In genomic region chr10:74855439-74855838, GRCh38 we compare ENCODE assay signal across 14 cellular contexts. TPM values are rescaled to one million over a fixed set of nuclear protein-coding genes. Genes with fewer than 3 reads are reported as not detected.
DNase-seq lines count a peak whose midpoint lies in the region; ATAC-seq lines count a peak whose summit lies in the region.
"Had no signal": no experiment of that assay in that cellular context is flagged by ENCODE, and none has a peak within 500 bp of the region (broad histone marks: within the 10 kb centered on the region; RNA-seq: fewer than 3 reads in every experiment).

No MANE protein-coding gene starts in this region.

- intact Hi-C loops in activated T-helper 2 cell treated with anti-CD3 and anti-CD28 coated beads, Interferon-gamma antibody, Interleukin-2, Interleukin-4, amounts not matched to agents 10 μg/mL and 5 μg/mL and 100 μg/mL, durations not matched to agents 14 hours and 24 hours and 36 hours (cut with micrococcal nuclease), result loop anchor here (2.0 to 10.0 kb wide), 2 partner anchors 29 to 119 kb away; partner anchors contain the start of gene KAT6B
- intact Hi-C loops in naive thymus-derived CD4-positive, alpha-beta T cell (cut with micrococcal nuclease), result no loop called here

- no peak for ATAC-seq in stimulated activated naive CD8-positive, alpha-beta T cell treated with anti-CD3 and anti-CD28 coated beads, Interleukin-15, Interleukin-2, amounts not matched to agents 100 U/mL and 50 U/mL, for 24 hours
- ATAC-seq in naive thymus-derived CD4-positive, alpha-beta T cell, result no peak
- no peak for ATAC-seq in GM21825 (IDR thresholded peaks at IDR 0.05; ENCODE audit: unreplicated experiment)

- H3K4me1 ChIP-seq in naive thymus-derived CD4-positive, alpha-beta T cell (ENCODE audit: control insufficient read depth in 2 of 2, insufficient read depth in 2 of 2, low read length in 2 of 2), result peaks cover 8 to 9% of the 10 kb centered on the region in 2 donors

- POLR2A ChIA-PET in naive thymus-derived CD4-positive, alpha-beta T cell (lab: Charles Lee), result no interaction called here

- H3K9me3 Mint-ChIP-seq in stimulated activated naive CD8-positive, alpha-beta T cell treated with anti-CD3 and anti-CD28 coated beads, Interleukin-15, Interleukin-2, amounts not matched to agents 100 ng/mL and 50 ng/mL, for 24 hours, result no peaks in the 10 kb centered on the region
- H3K9me3 Mint-ChIP-seq in activated T-helper 2 cell treated with anti-CD3 and anti-CD28 coated beads, Interferon-gamma antibody, Interleukin-2, Interleukin-4, amounts not matched to agents 10 μg/mL and 5 μg/mL and 100 μg/mL, durations not matched to agents 14 hours and 24 hours and 36 hours, result peaks cover 7% of the 10 kb centered on the region
- peaks cover 0 to 9% (median 0%) of the 10 kb centered on the region in 11 donors for H3K9me3 Mint-ChIP-seq in naive thymus-derived CD4-positive, alpha-beta T cell

- no peak overlapping the region for H3K27ac ChIP-seq in naive thymus-derived CD4-positive, alpha-beta T cell (ENCODE audit: low read depth, low read length)
- H3K27ac ChIP-seq: KMS-11, SK-N-MC had no signal

- no peak for DNase-seq in stimulated activated naive CD8-positive, alpha-beta T cell treated with anti-CD3 and anti-CD28 coated beads, Interleukin-15, Interleukin-2, amounts not matched to agents 100 U/mL and 50 U/mL, for 24 hours
- no peak for DNase-seq in activated T-helper 2 cell treated with anti-CD3 and anti-CD28 coated beads, Interferon-gamma antibody, Interleukin-2, Interleukin-4, amounts not matched to agents 10 μg/mL and 5 μg/mL and 100 μg/mL, durations not matched to agents 14 hours and 24 hours and 36 hours (ENCODE audit: low spot score)
- no peak for DNase-seq in naive thymus-derived CD4-positive, alpha-beta T cell
- DNase-seq in NCI-H146 treated with DMSO at 0.1 percent for 48 hours (lab: John Stamatoyannopoulos, UW; ENCODE audit: unreplicated experiment) (no peak), NAMALWA (ENCODE audit: low spot score) (no peak), midbrain (lab: John Stamatoyannopoulos, UW) (no peak)
- DNase-seq: NCI-H1436 treated with DMSO at 0.1 percent for 48 hours; NCI-H345; stimulated activated CD4-positive, alpha-beta T cell treated with anti-CD3 and anti-CD28 coated beads, Interleukin-2, amount 100 ng/mL, for 48 hours had no signal

- no peak overlapping the region for H3K4me3 ChIP-seq in naive thymus-derived CD4-positive, alpha-beta T cell (ENCODE audit: low read length)
- H3K4me3 ChIP-seq: heart left ventricle, SK-N-MC had no signal

- no peaks in the 10 kb centered on the region for H3K27me3 ChIP-seq in naive thymus-derived CD4-positive, alpha-beta T cell (ENCODE audit: control insufficient read depth in 2 of 2, insufficient read depth in 2 of 2, low read length in 2 of 2)
- H3K27me3 ChIP-seq: heart left ventricle had no signal

- no peak overlapping the region for H3K4me3 Mint-ChIP-seq in stimulated activated naive CD8-positive, alpha-beta T cell treated with anti-CD3 and anti-CD28 coated beads, Interleukin-15, Interleukin-2, amounts not matched to agents 100 ng/mL and 50 ng/mL, for 24 hours
- no peak overlapping the region for H3K4me3 Mint-ChIP-seq in activated T-helper 2 cell treated with anti-CD3 and anti-CD28 coated beads, Interferon-gamma antibody, Interleukin-2, Interleukin-4, amounts not matched to agents 10 μg/mL and 5 μg/mL and 100 μg/mL, durations not matched to agents 14 hours and 24 hours and 36 hours (ENCODE audit: low read depth)
- peak overlapping the region in 6 of 10 donors; percentile 19 to 65 (median 60) for H3K4me3 Mint-ChIP-seq in naive thymus-derived CD4-positive, alpha-beta T cell

- H3K4me1 Mint-ChIP-seq in stimulated activated naive CD8-positive, alpha-beta T cell treated with anti-CD3 and anti-CD28 coated beads, Interleukin-15, Interleukin-2, amounts not matched to agents 100 ng/mL and 50 ng/mL, for 24 hours (ENCODE audit: low read depth), result peaks cover 54% of the 10 kb centered on the region
- H3K4me1 Mint-ChIP-seq in activated T-helper 2 cell treated with anti-CD3 and anti-CD28 coated beads, Interferon-gamma antibody, Interleukin-2, Interleukin-4, amounts not matched to agents 10 μg/mL and 5 μg/mL and 100 μg/mL, durations not matched to agents 14 hours and 24 hours and 36 hours (ENCODE audit: low read depth), result peaks cover 25% of the 10 kb centered on the region
- H3K4me1 Mint-ChIP-seq in naive thymus-derived CD4-positive, alpha-beta T cell, result peaks cover 21 to 74% (median 60%) of the 10 kb centered on the region in 7 donors

- peaks cover 26% of the 10 kb centered on the region for H3K36me3 Mint-ChIP-seq in stimulated activated naive CD8-positive, alpha-beta T cell treated with anti-CD3 and anti-CD28 coated beads, Interleukin-15, Interleukin-2, amounts not matched to agents 100 ng/mL and 50 ng/mL, for 24 hours (ENCODE audit: low read depth)
- peaks cover 24% of the 10 kb centered on the region for H3K36me3 Mint-ChIP-seq in activated T-helper 2 cell treated with anti-CD3 and anti-CD28 coated beads, Interferon-gamma antibody, Interleukin-2, Interleukin-4, amounts not matched to agents 10 μg/mL and 5 μg/mL and 100 μg/mL, durations not matched to agents 14 hours and 24 hours and 36 hours (ENCODE audit: low read depth)
- H3K36me3 Mint-ChIP-seq in naive thymus-derived CD4-positive, alpha-beta T cell, result peaks cover 0 to 30% (median 19%) of the 10 kb centered on the region in 5 donors

- H3K27ac Mint-ChIP-seq in stimulated activated naive CD8-positive, alpha-beta T cell treated with anti-CD3 and anti-CD28 coated beads, Interleukin-15, Interleukin-2, amounts not matched to agents 100 ng/mL and 50 ng/mL, for 24 hours, result peak overlapping the region; percentile 85
- H3K27ac Mint-ChIP-seq in activated T-helper 2 cell treated with anti-CD3 and anti-CD28 coated beads, Interferon-gamma antibody, Interleukin-2, Interleukin-4, amounts not matched to agents 10 μg/mL and 5 μg/mL and 100 μg/mL, durations not matched to agents 14 hours and 24 hours and 36 hours, result peak overlapping the region; percentile 65
- H3K27ac Mint-ChIP-seq in naive thymus-derived CD4-positive, alpha-beta T cell, result peak overlapping the region in 6 of 9 donors; percentile 9 to 80 (median 56)

- CTCF ChIA-PET in naive thymus-derived CD4-positive, alpha-beta T cell (lab: Charles Lee), result no interaction called here

- no peaks in the 10 kb centered on the region for H3K36me3 ChIP-seq in naive thymus-derived CD4-positive, alpha-beta T cell (ENCODE audit: control insufficient read depth in 2 of 3, insufficient read depth in 3 of 3, low read length in 3 of 3)
- H3K36me3 ChIP-seq: heart left ventricle had no signal

- H3K9me3 ChIP-seq in naive thymus-derived CD4-positive, alpha-beta T cell (ENCODE audit: control insufficient read depth in 2 of 3, low read length in 3 of 3), result no peaks in the 10 kb centered on the region
- H3K9me3 ChIP-seq: heart left ventricle had no signal

- H3K27me3 Mint-ChIP-seq in stimulated activated naive CD8-positive, alpha-beta T cell treated with anti-CD3 and anti-CD28 coated beads, Interleukin-15, Interleukin-2, amounts not matched to agents 100 ng/mL and 50 ng/mL, for 24 hours, result no peaks in the 10 kb centered on the region
- no peaks in the 10 kb centered on the region for H3K27me3 Mint-ChIP-seq in activated T-helper 2 cell treated with anti-CD3 and anti-CD28 coated beads, Interferon-gamma antibody, Interleukin-2, Interleukin-4, amounts not matched to agents 10 μg/mL and 5 μg/mL and 100 μg/mL, durations not matched to agents 14 hours and 24 hours and 36 hours (ENCODE audit: low read depth)
- no peaks in the 10 kb centered on the region for H3K27me3 Mint-ChIP-seq in naive thymus-derived CD4-positive, alpha-beta T cell

RNA-seq across cellular contexts. Expression of gene KAT6B, which starts 29.0 kb away (rescaled TPM):
- total RNA-seq in activated T-helper 2 cell treated with anti-CD3 and anti-CD28 coated beads, Interferon-gamma antibody, Interleukin-2, Interleukin-4, amounts not matched to agents 10 μg/mL and 5 μg/mL and 100 μg/mL, durations not matched to agents 14 hours and 24 hours and 36 hours, result 24.2 and 26.6 TPM in 2 replicates
- total RNA-seq in naive thymus-derived CD4-positive, alpha-beta T cell, result 10 to 100 TPM; 33.2 to 80.5 (median 68.5) TPM
- polyA plus RNA-seq in naive thymus-derived CD4-positive, alpha-beta T cell, result 10 to 100 TPM; 33.7 to 35.0 TPM

Comparison
In these comparisons a context has a peak if more than half of its experiments do, and no peak if none do; other contexts are left out.
1. H3K4me3 Mint-ChIP-seq: peak in naive thymus-derived CD4-positive, alpha-beta T cell (6 of 10); none in stimulated activated naive CD8-positive, alpha-beta T cell treated with anti-CD3 and anti-CD28 coated beads, Interleukin-15, Interleukin-2, amounts not matched to agents 100 ng/mL and 50 ng/mL, for 24 hours (single experiment) and activated T-helper 2 cell treated with anti-CD3 and anti-CD28 coated beads, Interferon-gamma antibody, Interleukin-2, Interleukin-4, amounts not matched to agents 10 μg/mL and 5 μg/mL and 100 μg/mL, durations not matched to agents 14 hours and 24 hours and 36 hours (single experiment).
2. Peak in every context shown above with its lines, with median percentiles within 50 percentile points of each other: H3K27ac Mint-ChIP-seq.